Comparison of ENCODE assay signal across 8 cellular contexts in the genomic region with DNA sequence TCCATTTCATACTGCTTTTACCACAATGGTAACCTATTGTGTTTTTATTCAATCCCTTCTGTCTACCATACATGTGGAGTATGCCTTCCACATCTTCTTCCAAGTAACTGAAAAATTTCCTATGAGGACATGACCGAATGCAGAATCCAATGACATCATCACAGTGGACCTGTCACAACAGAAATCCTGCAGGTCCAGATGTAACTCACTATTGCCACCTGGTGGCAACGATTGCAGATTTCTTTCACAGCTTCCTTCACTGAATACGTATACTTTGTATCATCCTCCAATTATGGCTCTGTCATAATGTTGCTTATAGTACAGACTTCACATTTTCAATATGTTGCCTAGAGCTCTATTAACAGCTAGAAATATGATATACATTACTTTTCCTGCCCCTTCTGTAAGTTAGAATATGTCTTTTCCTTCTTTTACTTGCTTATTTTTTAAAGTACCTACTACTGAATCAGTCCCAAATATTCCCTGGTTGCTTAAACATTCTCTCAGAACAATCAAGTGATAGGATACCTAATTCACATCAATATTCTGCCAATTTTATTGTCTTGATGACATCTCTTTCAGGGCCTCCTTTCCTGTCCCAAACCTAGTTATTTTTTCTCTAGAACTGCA. TPM values are rescaled to one million over a fixed set of nuclear protein-coding genes. Genes with fewer than 3 reads are reported as not detected.
A peak's percentile ranks its signal among the peaks of the same experiment; 100 is the strongest.
DNase-seq lines count a peak whose midpoint lies in the region; ATAC-seq lines count a peak whose summit lies in the region.

No MANE protein-coding gene starts in this region.

- no peak overlapping the region for H2AFZ ChIP-seq in trophoblast cell (ENCODE audit: insufficient read depth, low read length, poor library complexity)

- no peak overlapping the region for H3K18ac ChIP-seq in trophoblast cell (ENCODE audit: low read length)

- no peak overlapping the region for H3K4ac ChIP-seq in trophoblast cell (ENCODE audit: low read depth, low read length)

- H3K36me3 ChIP-seq in trophoblast cell (ENCODE audit: control insufficient read depth in 1 of 2, insufficient read depth in 2 of 2, low read length in 2 of 2) = no peaks in the 10 kb centered on the region

- no peak overlapping the region for H4K8ac ChIP-seq in trophoblast cell (ENCODE audit: low read depth, low read length)

- no peak overlapping the region for H4K12ac ChIP-seq in trophoblast cell (ENCODE audit: low read depth, low read length)

- DNase-seq in ELR (ENCODE audit: low read depth) (peak; percentile 58), NCI-H524 (lab: John Stamatoyannopoulos, UW) (peak; percentile 49 to 82), glomerular visceral epithelial cell (ENCODE audit: extremely low spot score) (peak; percentile 79), trophoblast cell (peak; percentile 91 to 98), GF-D8 (lab: John Stamatoyannopoulos, UW) (no peak)
- DNase-seq in activated T-helper 2 cell treated with anti-CD3 and anti-CD28 coated beads, Interferon-gamma antibody, Interleukin-2, Interleukin-4, amounts not matched to agents 10 μg/mL and 5 μg/mL and 100 μg/mL, durations not matched to agents 14 hours and 24 hours and 36 hours (ENCODE audit: low spot score) = peak; percentile 14

- no peaks in the 10 kb centered on the region for H3K9me3 ChIP-seq in trophoblast cell (ENCODE audit: insufficient read depth, low read depth, low read length)

- H3K9me3 Mint-ChIP-seq in activated T-helper 2 cell treated with anti-CD3 and anti-CD28 coated beads, Interferon-gamma antibody, Interleukin-2, Interleukin-4, amounts not matched to agents 10 μg/mL and 5 μg/mL and 100 μg/mL, durations not matched to agents 14 hours and 24 hours and 36 hours = no peaks in the 10 kb centered on the region

- peak; percentile 99 for ATAC-seq in GM21360 (IDR thresholded peaks at IDR 0.05; ENCODE audit: unreplicated experiment)
- ATAC-seq in HG03520 (IDR thresholded peaks at IDR 0.05; ENCODE audit: unreplicated experiment) = peak; percentile 96

- no peaks in the 10 kb centered on the region for H3K4me1 Mint-ChIP-seq in activated T-helper 2 cell treated with anti-CD3 and anti-CD28 coated beads, Interferon-gamma antibody, Interleukin-2, Interleukin-4, amounts not matched to agents 10 μg/mL and 5 μg/mL and 100 μg/mL, durations not matched to agents 14 hours and 24 hours and 36 hours (ENCODE audit: low read depth)

- H3K27me3 Mint-ChIP-seq in activated T-helper 2 cell treated with anti-CD3 and anti-CD28 coated beads, Interferon-gamma antibody, Interleukin-2, Interleukin-4, amounts not matched to agents 10 μg/mL and 5 μg/mL and 100 μg/mL, durations not matched to agents 14 hours and 24 hours and 36 hours (ENCODE audit: low read depth) = no peaks in the 10 kb centered on the region

- no peak overlapping the region for H3K4me2 ChIP-seq in trophoblast cell (ENCODE audit: low read length)

- no peak overlapping the region for H3K4me3 Mint-ChIP-seq in activated T-helper 2 cell treated with anti-CD3 and anti-CD28 coated beads, Interferon-gamma antibody, Interleukin-2, Interleukin-4, amounts not matched to agents 10 μg/mL and 5 μg/mL and 100 μg/mL, durations not matched to agents 14 hours and 24 hours and 36 hours (ENCODE audit: low read depth)

- H3K4me3 ChIP-seq in trophoblast cell (ENCODE audit: low read depth, low read length) = no peak overlapping the region

- no peak overlapping the region for H2BK12ac ChIP-seq in trophoblast cell (ENCODE audit: low read length)

- no peak overlapping the region for H3K14ac ChIP-seq in trophoblast cell (ENCODE audit: low read length)

- no peak overlapping the region for H3K9ac ChIP-seq in trophoblast cell (ENCODE audit: low read length)

- no peak overlapping the region for H3K27ac Mint-ChIP-seq in activated T-helper 2 cell treated with anti-CD3 and anti-CD28 coated beads, Interferon-gamma antibody, Interleukin-2, Interleukin-4, amounts not matched to agents 10 μg/mL and 5 μg/mL and 100 μg/mL, durations not matched to agents 14 hours and 24 hours and 36 hours

- H3K23ac ChIP-seq in trophoblast cell (ENCODE audit: low read length) = no peak overlapping the region

- no peaks in the 10 kb centered on the region for H3K36me3 Mint-ChIP-seq in activated T-helper 2 cell treated with anti-CD3 and anti-CD28 coated beads, Interferon-gamma antibody, Interleukin-2, Interleukin-4, amounts not matched to agents 10 μg/mL and 5 μg/mL and 100 μg/mL, durations not matched to agents 14 hours and 24 hours and 36 hours (ENCODE audit: low read depth)

- no peaks in the 10 kb centered on the region for H3K27me3 ChIP-seq in trophoblast cell (ENCODE audit: insufficient read depth, low read length)

- no peak overlapping the region for H4K91ac ChIP-seq in trophoblast cell (ENCODE audit: low read depth, low read length)

- intact Hi-C loops in activated T-helper 2 cell treated with anti-CD3 and anti-CD28 coated beads, Interferon-gamma antibody, Interleukin-2, Interleukin-4, amounts not matched to agents 10 μg/mL and 5 μg/mL and 100 μg/mL, durations not matched to agents 14 hours and 24 hours and 36 hours (cut with micrococcal nuclease) = loop anchor here (5.0 kb wide), 1 partner anchor 937 kb away; no protein-coding TSS in a partner anchor

- no peak overlapping the region for H2BK120ac ChIP-seq in trophoblast cell (ENCODE audit: insufficient read depth, low read length, poor library complexity)

- H3K27ac ChIP-seq in trophoblast cell (ENCODE audit: low read depth, low read length) = no peak overlapping the region

- H2AK5ac ChIP-seq in trophoblast cell (ENCODE audit: low read length) = no peak overlapping the region

- H3K79me2 ChIP-seq in trophoblast cell (ENCODE audit: control insufficient read depth, insufficient read depth, low read length, poor library complexity) = no peaks in the 10 kb centered on the region

- no CpG with 5 or more reads among the region's 3 CpGs for WGBS in trophoblast cell (ENCODE audit: extremely low coverage, insufficient coverage, insufficient read length)

- no peaks in the 10 kb centered on the region for H3K79me1 ChIP-seq in trophoblast cell (ENCODE audit: low read length)

- no peaks in the 10 kb centered on the region for H3K4me1 ChIP-seq in trophoblast cell (ENCODE audit: control insufficient read depth in 1 of 2, insufficient read depth in 2 of 2, low read length in 2 of 2)

- no peak overlapping the region for H2BK5ac ChIP-seq in trophoblast cell (ENCODE audit: low read depth, low read length, poor library complexity)

RNA-seq across cellular contexts. Expression of gene SLC13A1, which starts 45.4 kb away (rescaled TPM):
- total RNA-seq in activated T-helper 2 cell treated with anti-CD3 and anti-CD28 coated beads, Interferon-gamma antibody, Interleukin-2, Interleukin-4, amounts not matched to agents 10 μg/mL and 5 μg/mL and 100 μg/mL, durations not matched to agents 14 hours and 24 hours and 36 hours = not detected in 2 replicates
- polyA plus RNA-seq in trophoblast cell (2013) = 0.01 TPM in 1 of 2 replicates, not detected in the other
